In genomic region chr13:112959206-112959605, GRCh38 we compare ENCODE assay signal across 12 cellular contexts. TPM values are rescaled to one million over a fixed set of nuclear protein-coding genes. Genes with fewer than 3 reads are reported as not detected.
DNase-seq lines count a peak whose midpoint lies in the region; ATAC-seq and TF ChIP-seq lines count a peak whose summit lies in the region.
"Had no signal": no experiment of that assay in that cellular context is flagged by ENCODE, and none has a peak within 500 bp of the region (broad histone marks: within the 10 kb centered on the region; RNA-seq: fewer than 3 reads in every experiment).

No MANE protein-coding gene starts in this region.

- H3K4me3 ChIP-seq in left ventricle myocardium inferior (peak overlapping the region; percentile 47), parathyroid adenoma (ENCODE audit: low read depth, low read length) (no peak overlapping the region), uterus (no peak overlapping the region), vagina (no peak overlapping the region)
- H3K4me3 ChIP-seq: PC-9 had no signal

- H3K9ac ChIP-seq in parathyroid adenoma, result no peak overlapping the region

- H2AFZ ChIP-seq in parathyroid adenoma, result no peak overlapping the region
- H2AFZ ChIP-seq: PC-9 had no signal

- peaks cover 12% of the 10 kb centered on the region for H3K27me3 ChIP-seq in left ventricle myocardium inferior (ENCODE audit: low read depth)
- no peaks in the 10 kb centered on the region for H3K27me3 ChIP-seq in parathyroid adenoma (ENCODE audit: control insufficient read depth, insufficient read depth, low read length)
- no peaks in the 10 kb centered on the region for H3K27me3 ChIP-seq in uterus
- H3K27me3 ChIP-seq in vagina, result no peaks in the 10 kb centered on the region

- H3K4me1 ChIP-seq in left ventricle myocardium inferior, result peaks cover 44% of the 10 kb centered on the region
- H3K4me1 ChIP-seq in parathyroid adenoma, result no peaks in the 10 kb centered on the region
- no peaks in the 10 kb centered on the region for H3K4me1 ChIP-seq in uterus
- no peaks in the 10 kb centered on the region for H3K4me1 ChIP-seq in vagina

- H3K36me3 ChIP-seq in left ventricle myocardium inferior (no peaks in the 10 kb centered on the region), parathyroid adenoma (ENCODE audit: control insufficient read depth, insufficient read depth, low read length) (no peaks in the 10 kb centered on the region), uterus (no peaks in the 10 kb centered on the region), vagina (no peaks in the 10 kb centered on the region)

- intact Hi-C loops in left ventricle myocardium inferior (cut with micrococcal nuclease), result no loop called here
- intact Hi-C loops in uterus (cut with DNase I; ENCODE audit: low total_unique reads), result no loop called here
- intact Hi-C loops in vagina (cut with DNase I), result no loop called here

- no peaks in the 10 kb centered on the region for H3K9me3 ChIP-seq in left ventricle myocardium inferior (replicated peaks)
- H3K9me3 ChIP-seq in parathyroid adenoma (ENCODE audit: control insufficient read depth, low read length), result no peaks in the 10 kb centered on the region
- H3K9me3 ChIP-seq in uterus, result no peaks in the 10 kb centered on the region
- no peaks in the 10 kb centered on the region for H3K9me3 ChIP-seq in vagina

- DNase-seq in activated CD4-positive, CD25-positive, alpha-beta regulatory T cell treated with anti-CD3 and anti-CD28 coated beads, Interleukin-2, amount 50 U/mL, for 72 hours, result peak; percentile 3
- DNase-seq in left ventricle myocardium inferior (peak; percentile 46), uterus (peak in 1 of 2 donors; percentile 68), vagina (ENCODE audit: extremely low spot score in 2 of 2) (no peak), OCI-M2 (lab: John Stamatoyannopoulos, UW; ENCODE audit: unreplicated experiment) (no peak)
- DNase-seq: 8988T; activated CD4-positive, alpha-beta T cell treated with anti-CD3 and anti-CD28 coated beads, Interleukin-2, amount 50 U/mL, for 48 hours; NCI-H345 had no signal

- H3K27ac ChIP-seq in left ventricle myocardium inferior (replicated peaks) (peak overlapping the region; percentile 94), parathyroid adenoma (peak overlapping the region; percentile 74), uterus (peak overlapping the region; percentile 64 to 65), vagina (no peak overlapping the region)
- H3K27ac ChIP-seq: PC-9 had no signal

- H3K4me2 ChIP-seq in parathyroid adenoma (ENCODE audit: low read length), result no peak overlapping the region

- TF ChIP-seq CTCF in left ventricle myocardium inferior (IDR thresholded peaks at IDR 0.05; ENCODE audit: borderline replicate concordance) (no peak), parathyroid adenoma (IDR thresholded peaks at IDR 0.05) (no peak), uterus (IDR thresholded peaks at IDR 0.05) (no peak), vagina (IDR thresholded peaks at IDR 0.05) (no peak)

- TF ChIP-seq POLR2A in uterus (IDR thresholded peaks at IDR 0.05) (no peak), vagina (IDR thresholded peaks at IDR 0.05) (no peak)

- H3K79me2 ChIP-seq in parathyroid adenoma, result no peaks in the 10 kb centered on the region

- no peak for ATAC-seq in activated CD4-positive, CD25-positive, alpha-beta regulatory T cell treated with anti-CD3 and anti-CD28 coated beads, Interleukin-2, amount 50 U/mL, for 24 hours
- ATAC-seq in GM21717 (IDR thresholded peaks at IDR 0.05; ENCODE audit: unreplicated experiment), result no peak

RNA-seq across cellular contexts. Expression of gene MCF2L, which starts 9.8 kb away (rescaled TPM):
- total RNA-seq in left ventricle myocardium inferior (41.2 TPM), uterus (100 to 1,000 TPM in 1 of 4 donors, 10 to 100 TPM in 3; 25.0 to 103 (median 61.0) TPM), vagina (45.4 TPM)

Comparison
In these comparisons a context has a peak if more than half of its experiments do, and no peak if none do; other contexts are left out.
1. DNase-seq: peak in activated CD4-positive, CD25-positive, alpha-beta regulatory T cell treated with anti-CD3 and anti-CD28 coated beads, Interleukin-2, amount 50 U/mL, for 72 hours (single experiment) and left ventricle myocardium inferior (single experiment); none in vagina (0 of 2) and OCI-M2 (single experiment).